In genomic region chr21:41828884-41829360, GRCh38 we compare ENCODE assay signal across 20 cellular contexts.
"Had no signal": no experiment of that assay in that cellular context is flagged by ENCODE, and none has a peak within 500 bp of the region (broad histone marks: within the 10 kb centered on the region; RNA-seq: fewer than 3 reads in every experiment).

No MANE protein-coding gene starts in this region.

- H3K9me3 Mint-ChIP-seq: natural killer cell; stimulated activated naive B cell treated with anti-CD40 and anti-IgM and Interleukin-4, amounts not matched to agents 10 μg/mL and 1 μg/mL and 100 μg/mL, for 72 hours; stimulated activated naive CD8-positive, alpha-beta T cell treated with anti-CD3 and anti-CD28 coated beads, Interleukin-15, Interleukin-2, amounts not matched to agents 100 ng/mL and 50 ng/mL, for 24 hours had no signal

- H3K4me1 Mint-ChIP-seq: natural killer cell had no signal

- H3K4me3 Mint-ChIP-seq: natural killer cell; stimulated activated naive B cell treated with anti-CD40 and anti-IgM and Interleukin-4, amounts not matched to agents 10 μg/mL and 1 μg/mL and 100 μg/mL, for 72 hours; stimulated activated naive CD8-positive, alpha-beta T cell treated with anti-CD3 and anti-CD28 coated beads, Interleukin-15, Interleukin-2, amounts not matched to agents 100 ng/mL and 50 ng/mL, for 24 hours had no signal

- H3K36me3 Mint-ChIP-seq: natural killer cell had no signal

- H3K36me3 ChIP-seq: ovary, transverse colon had no signal

- H3K27ac ChIP-seq: dorsolateral prefrontal cortex, gastrocnemius medialis, lower lobe of right lung, ovary, psoas muscle, skin epidermis, spleen, transverse colon, vagina had no signal

- H3K9me3 ChIP-seq: gastrocnemius medialis, lower lobe of right lung, ovary, psoas muscle, spleen, transverse colon, vagina had no signal

- H3K27ac Mint-ChIP-seq: natural killer cell; stimulated activated naive B cell treated with anti-CD40 and anti-IgM and Interleukin-4, amounts not matched to agents 10 μg/mL and 1 μg/mL and 100 μg/mL, for 72 hours; stimulated activated naive CD8-positive, alpha-beta T cell treated with anti-CD3 and anti-CD28 coated beads, Interleukin-15, Interleukin-2, amounts not matched to agents 100 ng/mL and 50 ng/mL, for 24 hours had no signal

- H3K27me3 Mint-ChIP-seq: stimulated activated naive B cell treated with anti-CD40 and anti-IgM and Interleukin-4, amounts not matched to agents 10 μg/mL and 1 μg/mL and 100 μg/mL, for 72 hours; stimulated activated naive CD8-positive, alpha-beta T cell treated with anti-CD3 and anti-CD28 coated beads, Interleukin-15, Interleukin-2, amounts not matched to agents 100 ng/mL and 50 ng/mL, for 24 hours had no signal

- FAIRE-seq: keratinocyte had no signal

- DNase-seq: dorsolateral prefrontal cortex; effector CD4-positive, alpha-beta T cell; foreskin fibroblast; gastrocnemius medialis; head of caudate nucleus; left ventricle myocardium superior; lower lobe of right lung; natural killer cell; occipital lobe; ovary; psoas muscle; stimulated activated CD4-positive, alpha-beta T cell treated with anti-CD3 and anti-CD28 coated beads, Interleukin-2, amount 100 ng/mL, for 48 hours; stimulated activated naive B cell treated with anti-CD40 and anti-IgM and Interleukin-4, amounts not matched to agents 10 μg/mL and 1 μg/mL and 100 μg/mL, for 72 hours; transverse colon had no signal

- H3K4me1 ChIP-seq: gastrocnemius medialis, lower lobe of right lung, psoas muscle, spleen, transverse colon, vagina had no signal

- H3K4me3 ChIP-seq: dorsolateral prefrontal cortex, gastrocnemius medialis, lower lobe of right lung, ovary, psoas muscle, skin epidermis, spleen, transverse colon, vagina had no signal

- ATAC-seq: gastrocnemius medialis, left ventricle myocardium superior, natural killer cell, psoas muscle, right cardiac atrium had no signal

- H3K27me3 ChIP-seq: dorsolateral prefrontal cortex, gastrocnemius medialis, ovary, spleen, transverse colon, vagina had no signal
